Comparison of ENCODE assay signal across 1 cellular context in the genomic region with DNA sequence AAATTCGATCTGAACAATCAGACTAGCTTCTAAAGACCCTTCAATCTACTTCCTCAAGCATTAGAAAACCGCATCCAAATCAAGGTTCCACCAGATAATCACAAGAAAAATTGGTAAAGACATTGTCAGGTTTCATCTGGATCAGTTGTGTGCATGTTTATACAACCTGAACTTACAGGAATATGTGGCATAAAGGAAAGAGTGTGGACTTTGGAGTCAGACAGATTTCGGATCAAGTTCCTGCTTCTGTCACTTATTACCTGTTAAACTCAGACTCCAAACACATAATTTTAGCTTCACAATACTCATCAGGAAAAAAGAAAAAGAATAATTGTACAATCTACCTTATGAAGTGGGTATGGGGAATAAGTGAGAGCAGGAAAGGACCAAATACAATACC.
TF ChIP-seq lines count a peak whose summit lies in the region.

No MANE protein-coding gene starts in this region.

TF ChIP-seq in liver, 16 proteins besides CTCF, POLR2A, EP300 and RAD21 (continued from another document):
- TF ChIP-seq, protein P1, sequence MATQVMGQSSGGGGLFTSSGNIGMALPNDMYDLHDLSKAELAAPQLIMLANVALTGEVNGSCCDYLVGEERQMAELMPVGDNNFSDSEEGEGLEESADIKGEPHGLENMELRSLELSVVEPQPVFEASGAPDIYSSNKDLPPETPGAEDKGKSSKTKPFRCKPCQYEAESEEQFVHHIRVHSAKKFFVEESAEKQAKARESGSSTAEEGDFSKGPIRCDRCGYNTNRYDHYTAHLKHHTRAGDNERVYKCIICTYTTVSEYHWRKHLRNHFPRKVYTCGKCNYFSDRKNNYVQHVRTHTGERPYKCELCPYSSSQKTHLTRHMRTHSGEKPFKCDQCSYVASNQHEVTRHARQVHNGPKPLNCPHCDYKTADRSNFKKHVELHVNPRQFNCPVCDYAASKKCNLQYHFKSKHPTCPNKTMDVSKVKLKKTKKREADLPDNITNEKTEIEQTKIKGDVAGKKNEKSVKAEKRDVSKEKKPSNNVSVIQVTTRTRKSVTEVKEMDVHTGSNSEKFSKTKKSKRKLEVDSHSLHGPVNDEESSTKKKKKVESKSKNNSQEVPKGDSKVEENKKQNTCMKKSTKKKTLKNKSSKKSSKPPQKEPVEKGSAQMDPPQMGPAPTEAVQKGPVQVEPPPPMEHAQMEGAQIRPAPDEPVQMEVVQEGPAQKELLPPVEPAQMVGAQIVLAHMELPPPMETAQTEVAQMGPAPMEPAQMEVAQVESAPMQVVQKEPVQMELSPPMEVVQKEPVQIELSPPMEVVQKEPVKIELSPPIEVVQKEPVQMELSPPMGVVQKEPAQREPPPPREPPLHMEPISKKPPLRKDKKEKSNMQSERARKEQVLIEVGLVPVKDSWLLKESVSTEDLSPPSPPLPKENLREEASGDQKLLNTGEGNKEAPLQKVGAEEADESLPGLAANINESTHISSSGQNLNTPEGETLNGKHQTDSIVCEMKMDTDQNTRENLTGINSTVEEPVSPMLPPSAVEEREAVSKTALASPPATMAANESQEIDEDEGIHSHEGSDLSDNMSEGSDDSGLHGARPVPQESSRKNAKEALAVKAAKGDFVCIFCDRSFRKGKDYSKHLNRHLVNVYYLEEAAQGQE (IDR thresholded peaks at IDR 0.05) = no peak
- TF ChIP-seq NR2F2 (IDR thresholded peaks at IDR 0.05) (no peak), FOXA2 (IDR thresholded peaks at IDR 0.05) (no peak), FOXA1 (IDR thresholded peaks at IDR 0.05) (no peak), TAF1 (conservative IDR thresholded peaks at IDR 0.05) (no peak), RXRA (IDR thresholded peaks at IDR 0.05) (no peak), HNF4G (IDR thresholded peaks at IDR 0.05) (peak; percentile 72), YY1 (IDR thresholded peaks at IDR 0.05) (no peak), GABPA (IDR thresholded peaks at IDR 0.05 in 1 of 2, conservative IDR thresholded peaks at IDR 0.05 in 1 of 2) (no peak), EGR1 (IDR thresholded peaks at IDR 0.05; ENCODE audit: low read depth in 2 of 2) (no peak), HNF4A (conservative IDR thresholded peaks at IDR 0.05) (peak; percentile 86), SP1 (IDR thresholded peaks at IDR 0.05) (peak; percentile 87)
- TF ChIP-seq, protein P2, sequence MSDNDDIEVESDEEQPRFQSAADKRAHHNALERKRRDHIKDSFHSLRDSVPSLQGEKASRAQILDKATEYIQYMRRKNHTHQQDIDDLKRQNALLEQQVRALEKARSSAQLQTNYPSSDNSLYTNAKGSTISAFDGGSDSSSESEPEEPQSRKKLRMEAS (IDR thresholded peaks at IDR 0.05) = no peak
- TF ChIP-seq, protein P3, sequence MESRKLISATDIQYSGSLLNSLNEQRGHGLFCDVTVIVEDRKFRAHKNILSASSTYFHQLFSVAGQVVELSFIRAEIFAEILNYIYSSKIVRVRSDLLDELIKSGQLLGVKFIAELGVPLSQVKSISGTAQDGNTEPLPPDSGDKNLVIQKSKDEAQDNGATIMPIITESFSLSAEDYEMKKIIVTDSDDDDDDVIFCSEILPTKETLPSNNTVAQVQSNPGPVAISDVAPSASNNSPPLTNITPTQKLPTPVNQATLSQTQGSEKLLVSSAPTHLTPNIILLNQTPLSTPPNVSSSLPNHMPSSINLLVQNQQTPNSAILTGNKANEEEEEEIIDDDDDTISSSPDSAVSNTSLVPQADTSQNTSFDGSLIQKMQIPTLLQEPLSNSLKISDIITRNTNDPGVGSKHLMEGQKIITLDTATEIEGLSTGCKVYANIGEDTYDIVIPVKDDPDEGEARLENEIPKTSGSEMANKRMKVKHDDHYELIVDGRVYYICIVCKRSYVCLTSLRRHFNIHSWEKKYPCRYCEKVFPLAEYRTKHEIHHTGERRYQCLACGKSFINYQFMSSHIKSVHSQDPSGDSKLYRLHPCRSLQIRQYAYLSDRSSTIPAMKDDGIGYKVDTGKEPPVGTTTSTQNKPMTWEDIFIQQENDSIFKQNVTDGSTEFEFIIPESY (IDR thresholded peaks at IDR 0.05) = no peak
- TF ChIP-seq, protein P4, sequence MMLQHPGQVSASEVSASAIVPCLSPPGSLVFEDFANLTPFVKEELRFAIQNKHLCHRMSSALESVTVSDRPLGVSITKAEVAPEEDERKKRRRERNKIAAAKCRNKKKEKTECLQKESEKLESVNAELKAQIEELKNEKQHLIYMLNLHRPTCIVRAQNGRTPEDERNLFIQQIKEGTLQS (IDR thresholded peaks at IDR 0.05) = no peak
